1 cellular context compared by ENCODE assay signal in genomic region chr19:15450528-15450890, GRCh38.
TF ChIP-seq lines count a peak whose summit lies in the region.

No MANE protein-coding gene starts in this region.

TF ChIP-seq in neural cell, 6 proteins besides CTCF, POLR2A, EP300 and RAD21:
- TF ChIP-seq POLR2AphosphoS5 (IDR thresholded peaks at IDR 0.05) (no peak), SMC3 (conservative IDR thresholded peaks at IDR 0.05; ENCODE audit: poor library complexity) (no peak), TAF1 (IDR thresholded peaks at IDR 0.05; ENCODE audit: low read depth) (no peak)
